9 cellular contexts compared by ENCODE assay signal in genomic region chr12:105031061-105031807, GRCh38. TPM values are rescaled to one million over a fixed set of nuclear protein-coding genes. Genes with fewer than 3 reads are reported as not detected.
A peak's percentile ranks its signal among the peaks of the same experiment; 100 is the strongest.
DNase-seq lines count a peak whose midpoint lies in the region; ATAC-seq and TF ChIP-seq lines count a peak whose summit lies in the region.
"Had no signal": no experiment of that assay in that cellular context is flagged by ENCODE, and none has a peak within 500 bp of the region (broad histone marks: within the 10 kb centered on the region; RNA-seq: fewer than 3 reads in every experiment).

No MANE protein-coding gene starts in this region.

- H3K36me3 Mint-ChIP-seq in activated T-cell treated with anti-CD3 and anti-CD28 coated beads, Interleukin-2, amount 50 U/mL, for 4 hours (ENCODE audit: insufficient read depth), result peaks cover 2% of the 10 kb centered on the region

- intact Hi-C loops in spleen (cut with DNase I; ENCODE audit: low total_unique reads), result no loop called here

- H3K9me3 ChIP-seq in spleen, result no peaks in the 10 kb centered on the region
- H3K9me3 ChIP-seq in SJCRH30 (replicated peaks), result no peaks in the 10 kb centered on the region
- H3K9me3 ChIP-seq: right lobe of liver had no signal

- no peaks in the 10 kb centered on the region for H3K9me3 Mint-ChIP-seq in activated T-cell treated with anti-CD3 and anti-CD28 coated beads, Interleukin-2, amount 50 U/mL, for 4 hours

- TF ChIP-seq POLR2A in spleen (IDR thresholded peaks at IDR 0.05), result no peak

- no peaks in the 10 kb centered on the region for H3K27me3 ChIP-seq in spleen (replicated peaks in 1 of 7)
- H3K27me3 ChIP-seq in SJCRH30, result no peaks in the 10 kb centered on the region
- H3K27me3 ChIP-seq: right lobe of liver had no signal

- no peak overlapping the region for H3K4me3 ChIP-seq in spleen
- H3K4me3 ChIP-seq in SJCRH30, result no peak overlapping the region
- H3K4me3 ChIP-seq: right lobe of liver had no signal

- H3K36me3 ChIP-seq in spleen (no peaks in the 10 kb centered on the region), SJCRH30 (no peaks in the 10 kb centered on the region)

- peak overlapping the region; percentile 8 for H3K4me3 Mint-ChIP-seq in activated T-cell treated with anti-CD3 and anti-CD28 coated beads, Interleukin-2, amount 50 U/mL, for 4 hours

- WGBS in spleen, 5 donors, result 84 to 93% (median 88%) methylated on average over 8 of the region's 8 CpGs

- H3K27ac ChIP-seq in spleen (peak overlapping the region in 6 of 8 donors; percentile 20 to 53 (median 32)), SJCRH30 (no peak overlapping the region)
- H3K27ac ChIP-seq: right lobe of liver had no signal

- no peak for DNase-seq in activated T-cell treated with anti-CD3 and anti-CD28 coated beads, Interleukin-2, amount 50 U/mL, for 4 hours
- no peak for DNase-seq in activated T-cell treated with anti-CD3 and anti-CD28 coated beads, Interleukin-2, amount 50 U/mL, for 48 hours
- DNase-seq in NCI-H1105 treated with DMSO at 0.1 percent for 48 hours (lab: John Stamatoyannopoulos, UW) (peak; percentile 80), spleen (no peak), inferior parietal cortex (ENCODE audit: extremely low spot score) (no peak), NCI-H524 treated with DMSO at 0.1 percent for 48 hours (lab: John Stamatoyannopoulos, UW) (no peak), SJCRH30 (no peak)
- DNase-seq: right lobe of liver had no signal

- H3K4me1 ChIP-seq in spleen (peaks cover 0 to 14% (median 0%) of the 10 kb centered on the region in 6 donors), SJCRH30 (no peaks in the 10 kb centered on the region)

- ATAC-seq in activated T-cell treated with anti-CD3 and anti-CD28 coated beads, Interleukin-2, amount 50 U/mL, for 4 hours, result peak; percentile 58 to 73
- peak; percentile 88 for ATAC-seq in HG02610 (IDR thresholded peaks at IDR 0.05; ENCODE audit: unreplicated experiment)

- H3K27me3 Mint-ChIP-seq in activated T-cell treated with anti-CD3 and anti-CD28 coated beads, Interleukin-2, amount 50 U/mL, for 4 hours (ENCODE audit: low read depth), result no peaks in the 10 kb centered on the region

- peaks cover 29% of the 10 kb centered on the region for H3K4me1 Mint-ChIP-seq in activated T-cell treated with anti-CD3 and anti-CD28 coated beads, Interleukin-2, amount 50 U/mL, for 4 hours (ENCODE audit: low read depth)

- no peak for TF ChIP-seq CTCF in spleen (IDR thresholded peaks at IDR 0.05 in 8 of 11, conservative IDR thresholded peaks at IDR 0.05 in 3 of 11)

RNA-seq across cellular contexts. Expression of gene NOPCHAP1, which starts 45.1 kb away (rescaled TPM):
- 10 to 100 TPM; 36.8 to 39.0 (median 38.8) TPM for total RNA-seq in activated T-cell treated with anti-CD3 and anti-CD28 coated beads, Interleukin-2, amount 50 U/mL, for 4 hours
- 10 to 100 TPM in 3 of 7 donors, 1 to 10 TPM in 4; 2.5 to 15.1 (median 8.6) TPM for total RNA-seq in spleen
- polyA plus RNA-seq in spleen, result 10 to 100 TPM in 2 of 3 donors, 1 to 10 TPM in 1; 9.5 to 13.1 (median 12.2) TPM
- total RNA-seq in SJCRH30 (2014; rRNA removed; shearing (Covaris generic)), result 9.8 and 10.2 TPM in 2 replicates

RNA-seq across cellular contexts. Expression of gene ALDH1L2, which starts 53.0 kb away (rescaled TPM):
- under 1 TPM; 0.29 to 0.81 (median 0.35) TPM for total RNA-seq in activated T-cell treated with anti-CD3 and anti-CD28 coated beads, Interleukin-2, amount 50 U/mL, for 4 hours
- total RNA-seq in spleen, result 10 to 100 TPM in 1 of 7 donors, 1 to 10 TPM in 6; 1.6 to 10.4 (median 4.1) TPM
- polyA plus RNA-seq in spleen, result under 1 TPM; 0.07 to 0.26 (median 0.22) TPM
- total RNA-seq in SJCRH30 (2014; rRNA removed; shearing (Covaris generic)), result 0.45 and 0.48 TPM in 2 replicates
